Comparison of ENCODE assay signal across 10 cellular contexts in the genomic region with DNA sequence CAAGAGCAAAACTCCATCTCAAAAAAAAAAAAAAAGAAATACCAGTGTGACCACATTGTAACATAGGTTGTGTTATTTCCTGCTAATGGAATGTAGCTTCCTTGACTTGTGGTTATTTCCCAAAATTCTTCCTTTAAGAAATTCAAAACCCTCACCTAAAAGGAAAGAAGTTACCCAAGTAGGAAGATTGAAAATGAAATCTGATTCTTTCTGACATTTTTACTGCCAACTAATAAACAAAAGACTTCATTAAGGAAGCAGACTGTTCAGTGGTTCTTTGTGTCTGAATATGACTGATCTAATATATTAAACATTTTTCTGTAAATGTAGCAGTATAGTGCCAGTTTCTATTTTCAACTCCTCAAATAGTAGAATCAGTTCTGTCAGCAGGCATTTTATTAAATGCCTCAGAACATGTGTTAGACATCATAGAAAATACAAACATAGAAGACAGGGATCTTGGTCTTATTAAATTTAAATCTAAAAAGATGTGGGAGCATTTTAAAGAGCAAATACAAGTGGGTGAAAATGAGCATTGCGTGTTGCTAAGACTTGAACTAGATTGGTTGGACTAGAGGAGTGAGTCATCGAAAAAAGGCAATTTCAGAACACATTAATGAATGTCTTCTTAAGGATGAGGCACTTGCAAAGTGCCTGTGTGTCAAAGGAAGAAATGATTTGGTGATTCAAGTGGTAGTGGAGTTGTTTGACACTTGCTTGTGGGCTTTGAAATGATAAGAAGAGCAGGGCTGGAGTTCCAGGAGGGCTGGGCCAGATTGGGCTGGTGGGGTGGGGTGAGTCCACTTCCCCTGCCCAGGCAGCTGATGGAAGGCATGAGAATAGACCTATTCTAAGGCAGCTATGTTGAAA. TPM values are rescaled to one million over a fixed set of nuclear protein-coding genes. Genes with fewer than 3 reads are reported as not detected.
A peak's percentile ranks its signal among the peaks of the same experiment; 100 is the strongest.
DNase-seq lines count a peak whose midpoint lies in the region; ATAC-seq and TF ChIP-seq lines count a peak whose summit lies in the region.
"Had no signal": no experiment of that assay in that cellular context is flagged by ENCODE, and none has a peak within 500 bp of the region (broad histone marks: within the 10 kb centered on the region; RNA-seq: fewer than 3 reads in every experiment).

No MANE protein-coding gene starts in this region.

- no peaks in the 10 kb centered on the region for H3K27me3 ChIP-seq in right cardiac atrium (ENCODE audit: control insufficient read depth, insufficient read depth)

- 79% methylated on average over 2 of the region's 2 CpGs for WGBS in right cardiac atrium

- DNase-seq in right cardiac atrium (peak in 1 of 3 donors; percentile 44), Right ventricle myocardium inferior (ENCODE audit: missing footprints) (no peak)
- DNase-seq in natural killer cell treated with Interleukin-12 subunit alpha and Interleukin-12 subunit beta and Interleukin-15 and Interleukin-18, amount 100 ng/mL, for 72 hours (ENCODE audit: low spot score): no peak
- DNase-seq in stimulated activated naive CD4-positive, alpha-beta T cell (lab: John Stamatoyannopoulos, UW): no peak
- DNase-seq: NCI-H2227 treated with DMSO at 0.1 percent for 48 hours had no signal

- ATAC-seq in right cardiac atrium: peak; percentile 61
- ATAC-seq in Right ventricle myocardium inferior: no peak
- ATAC-seq in SK-N-SH treated with all-trans-retinoic acid at 6 μM for 48 hours: peak; percentile 86
- peak; percentile 60 for ATAC-seq in esophagus mucosa
- ATAC-seq in natural killer cell treated with Interleukin-12 subunit alpha and Interleukin-12 subunit beta and Interleukin-15 and Interleukin-18, amount 100 ng/mL, for 72 hours: no peak
- ATAC-seq in GM21381 (IDR thresholded peaks at IDR 0.05; ENCODE audit: unreplicated experiment): no peak

- peaks cover 10% of the 10 kb centered on the region for H3K36me3 Mint-ChIP-seq in stimulated activated naive CD8-positive, alpha-beta T cell treated with anti-CD3 and anti-CD28 coated beads, Interleukin-15, Interleukin-2, amounts not matched to agents 100 ng/mL and 50 ng/mL, for 24 hours (ENCODE audit: low read depth)
- no peaks in the 10 kb centered on the region for H3K36me3 Mint-ChIP-seq in natural killer cell treated with Interleukin-12 subunit alpha and Interleukin-12 subunit beta and Interleukin-15 and Interleukin-18, amount 100 ng/mL, for 72 hours

- H3K27ac ChIP-seq in right cardiac atrium (ENCODE audit: low read length): no peak overlapping the region

- no peaks in the 10 kb centered on the region for H3K9me3 Mint-ChIP-seq in stimulated activated naive CD8-positive, alpha-beta T cell treated with anti-CD3 and anti-CD28 coated beads, Interleukin-15, Interleukin-2, amounts not matched to agents 100 ng/mL and 50 ng/mL, for 24 hours
- H3K9me3 Mint-ChIP-seq in natural killer cell treated with Interleukin-12 subunit alpha and Interleukin-12 subunit beta and Interleukin-15 and Interleukin-18, amount 100 ng/mL, for 72 hours: no peaks in the 10 kb centered on the region

- no peaks in the 10 kb centered on the region for H3K9me3 ChIP-seq in right cardiac atrium (ENCODE audit: control insufficient read depth, low read length)

- no peak overlapping the region for H3K4me3 ChIP-seq in right cardiac atrium (ENCODE audit: low read length)
- H3K4me3 ChIP-seq: skin epidermis had no signal

- H3K4me1 Mint-ChIP-seq in stimulated activated naive CD8-positive, alpha-beta T cell treated with anti-CD3 and anti-CD28 coated beads, Interleukin-15, Interleukin-2, amounts not matched to agents 100 ng/mL and 50 ng/mL, for 24 hours (ENCODE audit: low read depth): peaks cover 13% of the 10 kb centered on the region
- H3K4me1 Mint-ChIP-seq in natural killer cell treated with Interleukin-12 subunit alpha and Interleukin-12 subunit beta and Interleukin-15 and Interleukin-18, amount 100 ng/mL, for 72 hours (ENCODE audit: low read depth in 2 of 2): peaks cover 3 to 15% of the 10 kb centered on the region in 2 donors

- no peak overlapping the region for H3K4me3 Mint-ChIP-seq in stimulated activated naive CD8-positive, alpha-beta T cell treated with anti-CD3 and anti-CD28 coated beads, Interleukin-15, Interleukin-2, amounts not matched to agents 100 ng/mL and 50 ng/mL, for 24 hours
- no peak overlapping the region for H3K4me3 Mint-ChIP-seq in natural killer cell treated with Interleukin-12 subunit alpha and Interleukin-12 subunit beta and Interleukin-15 and Interleukin-18, amount 100 ng/mL, for 72 hours

- intact Hi-C loops in right cardiac atrium (cut with DNase I): no loop called here
- intact Hi-C loops in Right ventricle myocardium inferior (cut with DNase I): no loop called here

- no peaks in the 10 kb centered on the region for H3K27me3 Mint-ChIP-seq in stimulated activated naive CD8-positive, alpha-beta T cell treated with anti-CD3 and anti-CD28 coated beads, Interleukin-15, Interleukin-2, amounts not matched to agents 100 ng/mL and 50 ng/mL, for 24 hours
- no peaks in the 10 kb centered on the region for H3K27me3 Mint-ChIP-seq in natural killer cell treated with Interleukin-12 subunit alpha and Interleukin-12 subunit beta and Interleukin-15 and Interleukin-18, amount 100 ng/mL, for 72 hours

- peak overlapping the region; percentile 28 for H3K27ac Mint-ChIP-seq in stimulated activated naive CD8-positive, alpha-beta T cell treated with anti-CD3 and anti-CD28 coated beads, Interleukin-15, Interleukin-2, amounts not matched to agents 100 ng/mL and 50 ng/mL, for 24 hours
- H3K27ac Mint-ChIP-seq in natural killer cell treated with Interleukin-12 subunit alpha and Interleukin-12 subunit beta and Interleukin-15 and Interleukin-18, amount 100 ng/mL, for 72 hours: no peak overlapping the region

- peaks cover 11% of the 10 kb centered on the region for H3K4me1 ChIP-seq in right cardiac atrium (ENCODE audit: control insufficient read depth, insufficient read depth, low read length)

TF ChIP-seq in SK-N-SH treated with all-trans-retinoic acid at 6 μM for 48 hours, 23 proteins besides CTCF, POLR2A, EP300 and RAD21:
- TF ChIP-seq CREB5 (CRISPR knock-in tag; IDR thresholded peaks at IDR 0.05; ENCODE audit: low read depth): no peak
- TF ChIP-seq ISL1 (CRISPR knock-in tag; IDR thresholded peaks at IDR 0.05): peak; percentile 79

RNA-seq across cellular contexts. Expression of gene PKP4, which starts 53.4 kb away (rescaled TPM):
- total RNA-seq in right cardiac atrium: 10 to 100 TPM; 49.2 to 74.8 (median 62.7) TPM
- 32.4 TPM for polyA plus RNA-seq in right cardiac atrium
- 47.9 TPM for total RNA-seq in Right ventricle myocardium inferior
- 48.7 TPM for total RNA-seq in esophagus mucosa
- 10 to 100 TPM; 16.9 to 54.4 TPM for total RNA-seq in natural killer cell treated with Interleukin-12 subunit alpha and Interleukin-12 subunit beta and Interleukin-15 and Interleukin-18, amount 100 ng/mL, for 72 hours

RNA-seq across cellular contexts. Expression of gene CCDC148, which starts 53.6 kb away (rescaled TPM):
- total RNA-seq in right cardiac atrium (1 to 10 TPM in 3 of 4 donors, under 1 TPM in 1; 0.70 to 2.4 (median 1.7) TPM), Right ventricle myocardium inferior (0.78 TPM), esophagus mucosa (0.32 TPM)
- 0.23 TPM for polyA plus RNA-seq in right cardiac atrium
- total RNA-seq in natural killer cell treated with Interleukin-12 subunit alpha and Interleukin-12 subunit beta and Interleukin-15 and Interleukin-18, amount 100 ng/mL, for 72 hours: not detected

Comparison
In these comparisons a context has a peak if more than half of its experiments do, and no peak if none do; other contexts are left out.
1. ATAC-seq: peak in right cardiac atrium (2 of 2), SK-N-SH treated with all-trans-retinoic acid at 6 μM for 48 hours (single experiment) and esophagus mucosa (single experiment); none in Right ventricle myocardium inferior (single experiment), natural killer cell treated with Interleukin-12 subunit alpha and Interleukin-12 subunit beta and Interleukin-15 and Interleukin-18, amount 100 ng/mL, for 72 hours (0 of 2) and GM21381 (single experiment).